ENCODE assay signal across 27 cellular contexts in the genomic region with DNA sequence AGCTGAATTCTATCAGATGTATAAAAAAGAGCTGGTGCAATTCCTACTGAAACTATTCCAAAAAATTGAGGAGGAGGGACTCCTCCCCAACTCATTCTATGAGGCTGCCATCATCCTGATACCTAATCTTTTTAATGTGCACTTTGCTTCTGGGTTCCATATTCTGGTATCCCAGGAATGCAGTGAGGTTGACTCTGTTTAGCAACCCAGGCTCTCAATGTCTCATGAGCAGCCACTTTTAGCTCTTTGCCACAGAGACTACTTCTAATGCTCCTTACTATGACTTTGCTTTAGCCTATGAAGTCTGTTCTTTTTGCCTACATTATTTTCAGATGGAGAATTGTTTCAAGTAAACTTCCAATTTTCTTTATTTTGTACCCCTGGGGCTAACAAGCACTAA.
"Had no signal": no experiment of that assay in that cellular context is flagged by ENCODE, and none has a peak within 500 bp of the region (broad histone marks: within the 10 kb centered on the region; RNA-seq: fewer than 3 reads in every experiment).

No MANE protein-coding gene starts in this region.

- H3K4me1 ChIP-seq: gastroesophageal sphincter, pancreas, psoas muscle, upper lobe of left lung had no signal

- H3K4me3 Mint-ChIP-seq: activated CD4-positive, alpha-beta T cell treated with anti-CD3 and anti-CD28 coated beads, Interleukin-2, amount 10 ng/mL, durations not matched to agents 7 days and 5 days; activated CD8-positive, alpha-beta memory T cell treated with anti-CD3 and anti-CD28 coated beads, Interleukin-2, amount 10 ng/mL, durations not matched to agents 7 days and 5 days; activated CD8-positive, alpha-beta T cell treated with anti-CD3 and anti-CD28 coated beads for 36 hours; activated naive CD4-positive, alpha-beta T cell treated with anti-CD3 and anti-CD28 coated beads, Interleukin-2, amount 50 U/mL, for 24 hours; natural killer cell; stimulated activated naive B cell treated with anti-CD40 and anti-IgM and Interleukin-4, amounts not matched to agents 10 μg/mL and 1 μg/mL and 100 μg/mL, for 72 hours; T-cell; T-helper 2 cell treated with Interferon-gamma antibody and Interleukin-4, amounts not matched to agents 5 μg/mL and 100 μg/mL, for 36 hours had no signal

- ATAC-seq: activated CD8-positive, alpha-beta memory T cell treated with anti-CD3 and anti-CD28 coated beads, Interleukin-2, amount 10 ng/mL, durations not matched to agents 7 days and 5 days; activated CD8-positive, alpha-beta T cell treated with anti-CD3 and anti-CD28 coated beads for 36 hours; gastroesophageal sphincter; natural killer cell; pancreas; psoas muscle; right cardiac atrium; stimulated activated naive B cell treated with anti-CD40 and anti-IgM and Interleukin-4, amounts not matched to agents 10 μg/mL and 1 μg/mL and 100 μg/mL, for 72 hours; T-cell had no signal

- H3K9me3 ChIP-seq: gastroesophageal sphincter, pancreas, psoas muscle, upper lobe of left lung had no signal

- H3K36me3 Mint-ChIP-seq: activated CD8-positive, alpha-beta memory T cell treated with anti-CD3 and anti-CD28 coated beads, Interleukin-2, amount 10 ng/mL, durations not matched to agents 7 days and 5 days; activated naive CD4-positive, alpha-beta T cell treated with anti-CD3 and anti-CD28 coated beads, Interleukin-2, amount 50 U/mL, for 24 hours; natural killer cell; stimulated activated naive B cell treated with anti-CD40 and anti-IgM and Interleukin-4, amounts not matched to agents 10 μg/mL and 1 μg/mL and 100 μg/mL, for 72 hours; T-cell had no signal

- DNase-seq: activated CD4-positive, alpha-beta T cell treated with anti-CD3 and anti-CD28 coated beads, Interleukin-2, amount 10 ng/mL, durations not matched to agents 7 days and 5 days; activated CD4-positive, CD25-positive, alpha-beta regulatory T cell treated with anti-CD3 and anti-CD28 coated beads, Interleukin-2, amount 50 U/mL, for 72 hours; activated CD8-positive, alpha-beta memory T cell treated with anti-CD3 and anti-CD28 coated beads, Interleukin-2, amount 10 ng/mL, durations not matched to agents 7 days and 5 days; activated CD8-positive, alpha-beta T cell treated with anti-CD3 and anti-CD28 coated beads for 36 hours; activated gamma-delta T cell treated with Interleukin-2 at 50 U/mL for 16 hours; activated T-cell treated with anti-CD3 and anti-CD28 coated beads for 4 hours; aorta; cerebellar nuclear complex; cortex of kidney; head of caudate nucleus; hypothalamus; midbrain; natural killer cell; pancreas; psoas muscle; right cardiac atrium; small intestine; stimulated activated CD4-positive, alpha-beta T cell treated with anti-CD3 and anti-CD28 coated beads, Interleukin-15, amount 100 ng/mL, for 24 hours; stimulated activated CD8-positive, alpha-beta memory T cell treated with anti-CD3 and anti-CD28 coated beads, Interleukin-4, amount 100 ng/mL, for 48 hours; stimulated activated naive B cell treated with anti-CD40 and anti-IgM and Interleukin-4, amounts not matched to agents 10 μg/mL and 1 μg/mL and 100 μg/mL, for 72 hours; T-cell; upper lobe of left lung had no signal

- H3K27me3 Mint-ChIP-seq: activated CD4-positive, alpha-beta T cell treated with anti-CD3 and anti-CD28 coated beads, Interleukin-2, amount 10 ng/mL, durations not matched to agents 7 days and 5 days; activated CD8-positive, alpha-beta memory T cell treated with anti-CD3 and anti-CD28 coated beads, Interleukin-2, amount 10 ng/mL, durations not matched to agents 7 days and 5 days; activated CD8-positive, alpha-beta T cell treated with anti-CD3 and anti-CD28 coated beads for 36 hours; stimulated activated naive B cell treated with anti-CD40 and anti-IgM and Interleukin-4, amounts not matched to agents 10 μg/mL and 1 μg/mL and 100 μg/mL, for 72 hours; T-cell had no signal

- H3K4me3 ChIP-seq: gastroesophageal sphincter, pancreas, psoas muscle, upper lobe of left lung had no signal

- H3K27me3 ChIP-seq: gastroesophageal sphincter, pancreas, upper lobe of left lung had no signal

- H3K36me3 ChIP-seq: gastroesophageal sphincter, pancreas, upper lobe of left lung had no signal

- H3K9me3 Mint-ChIP-seq: activated CD8-positive, alpha-beta T cell treated with anti-CD3 and anti-CD28 coated beads for 36 hours; T-helper 2 cell treated with Interferon-gamma antibody and Interleukin-4, amounts not matched to agents 5 μg/mL and 100 μg/mL, for 36 hours had no signal

- H3K4me1 Mint-ChIP-seq: activated CD4-positive, alpha-beta T cell treated with anti-CD3 and anti-CD28 coated beads, Interleukin-2, amount 10 ng/mL, durations not matched to agents 7 days and 5 days; activated CD8-positive, alpha-beta memory T cell treated with anti-CD3 and anti-CD28 coated beads, Interleukin-2, amount 10 ng/mL, durations not matched to agents 7 days and 5 days; activated naive CD4-positive, alpha-beta T cell treated with anti-CD3 and anti-CD28 coated beads, Interleukin-2, amount 50 U/mL, for 24 hours; natural killer cell; stimulated activated naive B cell treated with anti-CD40 and anti-IgM and Interleukin-4, amounts not matched to agents 10 μg/mL and 1 μg/mL and 100 μg/mL, for 72 hours; T-cell had no signal

- H3K27ac ChIP-seq: epithelial cell of prostate, gastroesophageal sphincter, pancreas, psoas muscle, upper lobe of left lung, VCaP had no signal

- H3K27ac Mint-ChIP-seq: activated CD4-positive, alpha-beta T cell treated with anti-CD3 and anti-CD28 coated beads, Interleukin-2, amount 10 ng/mL, durations not matched to agents 7 days and 5 days; activated CD8-positive, alpha-beta memory T cell treated with anti-CD3 and anti-CD28 coated beads, Interleukin-2, amount 10 ng/mL, durations not matched to agents 7 days and 5 days; activated CD8-positive, alpha-beta T cell treated with anti-CD3 and anti-CD28 coated beads for 36 hours; activated naive CD4-positive, alpha-beta T cell treated with anti-CD3 and anti-CD28 coated beads, Interleukin-2, amount 50 U/mL, for 24 hours; natural killer cell; stimulated activated naive B cell treated with anti-CD40 and anti-IgM and Interleukin-4, amounts not matched to agents 10 μg/mL and 1 μg/mL and 100 μg/mL, for 72 hours; T-cell; T-helper 2 cell treated with Interferon-gamma antibody and Interleukin-4, amounts not matched to agents 5 μg/mL and 100 μg/mL, for 36 hours had no signal
